In the genomic region with DNA sequence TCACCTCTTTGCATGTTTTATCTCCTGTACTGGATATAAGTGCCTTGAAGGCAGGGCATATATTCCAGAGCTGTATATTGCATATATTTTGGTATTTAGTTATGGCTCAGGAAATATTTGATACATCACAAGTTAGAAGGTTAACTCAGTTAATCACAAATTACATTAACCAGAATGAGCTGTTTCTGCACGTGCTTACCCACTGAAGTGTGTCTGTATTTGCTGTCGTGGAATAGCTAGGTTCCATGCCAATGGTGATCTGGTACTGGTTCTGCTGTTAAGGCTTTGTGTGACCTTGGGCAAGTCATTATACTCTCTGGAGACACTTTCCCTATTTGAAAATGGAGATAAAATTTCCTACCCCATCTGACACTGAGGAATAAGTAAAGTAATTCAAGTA, we compare ENCODE assay signal across 14 cellular contexts. TPM values are rescaled to one million over a fixed set of nuclear protein-coding genes. Genes with fewer than 3 reads are reported as not detected.
DNase-seq lines count a peak whose midpoint lies in the region; ATAC-seq and TF ChIP-seq lines count a peak whose summit lies in the region.
"Had no signal": no experiment of that assay in that cellular context is flagged by ENCODE, and none has a peak within 500 bp of the region (broad histone marks: within the 10 kb centered on the region; RNA-seq: fewer than 3 reads in every experiment).

No MANE protein-coding gene starts in this region.

- H3K9ac ChIP-seq in skeletal muscle tissue (ENCODE audit: low read depth in 1 of 3, low read length in 3 of 3) = no peak overlapping the region
- H3K9ac ChIP-seq: BLaER1 had no signal

- peaks cover 98% of the 10 kb centered on the region for H3K4me1 ChIP-seq in left ventricle myocardium inferior
- H3K4me1 ChIP-seq in right cardiac atrium (ENCODE audit: control insufficient read depth, insufficient read depth, low read length) = peaks cover 13% of the 10 kb centered on the region
- peaks cover 36% of the 10 kb centered on the region for H3K4me1 ChIP-seq in osteoblast (ENCODE audit: insufficient read depth, low read length)
- H3K4me1 ChIP-seq in skeletal muscle tissue (ENCODE audit: control insufficient read depth in 3 of 3, insufficient read depth in 3 of 3, low read length in 3 of 3) = peaks cover 9 to 39% (median 30%) of the 10 kb centered on the region in 3 donors
- peaks cover 9 to 82% (median 47%) of the 10 kb centered on the region in 4 donors for H3K4me1 ChIP-seq in stomach
- H3K4me1 ChIP-seq: BLaER1, HAP-1 had no signal

- no peaks in the 10 kb centered on the region for H3K36me3 ChIP-seq in left ventricle myocardium inferior
- H3K36me3 ChIP-seq in osteoblast (ENCODE audit: insufficient read depth, low read length) = no peaks in the 10 kb centered on the region
- no peaks in the 10 kb centered on the region for H3K36me3 ChIP-seq in skeletal muscle tissue (ENCODE audit: control insufficient read depth in 3 of 3, insufficient read depth in 3 of 3, low read length in 3 of 3)
- no peaks in the 10 kb centered on the region for H3K36me3 ChIP-seq in stomach
- H3K36me3 ChIP-seq: BLaER1, HAP-1 had no signal

- H4K20me1 ChIP-seq in osteoblast (ENCODE audit: insufficient read depth, low read length) = no peaks in the 10 kb centered on the region
- H4K20me1 ChIP-seq: BLaER1 had no signal

- 94% methylated on average over 2 of the region's 2 CpGs for WGBS in right cardiac atrium
- 78 to 94% (median 91%) methylated on average over 2 of the region's 2 CpGs for WGBS in stomach, 5 donors

- H3K9me3 ChIP-seq in left ventricle myocardium inferior (replicated peaks) (no peaks in the 10 kb centered on the region), right cardiac atrium (ENCODE audit: control insufficient read depth, low read length) (no peaks in the 10 kb centered on the region), osteoblast (ENCODE audit: low read depth, low read length) (no peaks in the 10 kb centered on the region), skeletal muscle tissue (ENCODE audit: control insufficient read depth in 3 of 3, low read length in 3 of 3) (no peaks in the 10 kb centered on the region), stomach (no peaks in the 10 kb centered on the region)
- H3K9me3 ChIP-seq: BLaER1, Caco-2, HAP-1 had no signal

- H3K79me2 ChIP-seq in osteoblast (ENCODE audit: insufficient read depth, low read length) = peaks cover 41% of the 10 kb centered on the region

- no peak for TF ChIP-seq POLR2A in stomach (IDR thresholded peaks at IDR 0.05)

- no peak overlapping the region for H3K4me2 ChIP-seq in osteoblast (ENCODE audit: insufficient read depth, low read length)
- H3K4me2 ChIP-seq: BLaER1 had no signal

- H3K27ac ChIP-seq in left ventricle myocardium inferior (replicated peaks) = peak overlapping the region; percentile 77
- no peak overlapping the region for H3K27ac ChIP-seq in right cardiac atrium (ENCODE audit: low read length)
- H3K27ac ChIP-seq in osteoblast (ENCODE audit: low read depth, low read length) = peak overlapping the region; percentile 86
- peak overlapping the region; percentile 8 for H3K27ac ChIP-seq in skeletal muscle tissue (ENCODE audit: low read depth, low read length)
- no peak overlapping the region for H3K27ac ChIP-seq in stomach
- H3K27ac ChIP-seq: 22Rv1, BLaER1 had no signal

- intact Hi-C loops in left ventricle myocardium inferior (cut with micrococcal nuclease) (no loop called here), right cardiac atrium (cut with DNase I) (no loop called here), stomach (cut with DNase I; ENCODE audit: low total_unique reads) (no loop called here)

- H3K27me3 ChIP-seq in left ventricle myocardium inferior (ENCODE audit: low read depth) (no peaks in the 10 kb centered on the region), right cardiac atrium (ENCODE audit: control insufficient read depth, insufficient read depth) (no peaks in the 10 kb centered on the region), osteoblast (ENCODE audit: insufficient read depth, low read length) (no peaks in the 10 kb centered on the region), skeletal muscle tissue (ENCODE audit: control insufficient read depth in 3 of 3, insufficient read depth in 3 of 3, low read length in 3 of 3) (no peaks in the 10 kb centered on the region), stomach (no peaks in the 10 kb centered on the region)
- H3K27me3 ChIP-seq: BLaER1 had no signal

- no peak overlapping the region for H2AFZ ChIP-seq in osteoblast (ENCODE audit: low read length)

- no peak for TF ChIP-seq CTCF in left ventricle myocardium inferior (IDR thresholded peaks at IDR 0.05; ENCODE audit: borderline replicate concordance)
- no peak for TF ChIP-seq CTCF in osteoblast (IDR thresholded peaks at IDR 0.05; ENCODE audit: extremely low read depth, low read depth, low read length)
- TF ChIP-seq CTCF in stomach (IDR thresholded peaks at IDR 0.05) = no peak

- no peak for DNase-seq in left ventricle myocardium inferior
- no peak for DNase-seq in right cardiac atrium
- DNase-seq in osteoblast (ENCODE audit: insufficient read length, low spot score, missing footprints) = no peak
- DNase-seq in amygdala (lab: John Stamatoyannopoulos, UW) = no peak
- DNase-seq in stomach = no peak
- DNase-seq in AML-193 (lab: John Stamatoyannopoulos, UW) = no peak
- DNase-seq: Caco-2; CD8-positive, alpha-beta memory T cell; DND-41; GDM1 had no signal

- H3K4me3 ChIP-seq in left ventricle myocardium inferior (no peak overlapping the region), right cardiac atrium (ENCODE audit: low read length) (no peak overlapping the region), osteoblast (ENCODE audit: insufficient read depth, low read length) (no peak overlapping the region), skeletal muscle tissue (ENCODE audit: low read length in 3 of 3) (no peak overlapping the region), stomach (no peak overlapping the region)
- H3K4me3 ChIP-seq: BLaER1, HAP-1 had no signal

- ATAC-seq in right cardiac atrium = no peak

- TF ChIP-seq EP300 in stomach (IDR thresholded peaks at IDR 0.05) = no peak

RNA-seq across cellular contexts. Expression of gene OSBPL9, which starts 50.7 kb away (rescaled TPM):
- total RNA-seq in left ventricle myocardium inferior (55.8 TPM), right cardiac atrium (10 to 100 TPM; 55.3 to 68.8 (median 62.2) TPM), osteoblast (87.9 and 96.4 TPM in 2 replicates), skeletal muscle tissue (80.9 TPM), stomach (100 to 1,000 TPM in 4 of 5 donors, 10 to 100 TPM in 1; 29.8 to 461 (median 202) TPM)
- polyA plus RNA-seq in right cardiac atrium (46.1 TPM), stomach (10 to 100 TPM; 30.9 to 72.2 (median 52.2) TPM)

Comparison
In these comparisons a context has a peak if more than half of its experiments do, and no peak if none do; other contexts are left out.
1. H3K27ac ChIP-seq: peak in left ventricle myocardium inferior (single experiment), osteoblast (single experiment) and skeletal muscle tissue (single experiment); none in right cardiac atrium (single experiment) and stomach (0 of 5).